ENCODE assay signal across 13 cellular contexts in genomic region chr14:22533057-22533704, GRCh38. TPM values are rescaled to one million over a fixed set of nuclear protein-coding genes. Genes with fewer than 3 reads are reported as not detected.
DNase-seq lines count a peak whose midpoint lies in the region; ATAC-seq lines count a peak whose summit lies in the region.
"Had no signal": no experiment of that assay in that cellular context is flagged by ENCODE, and none has a peak within 500 bp of the region (broad histone marks: within the 10 kb centered on the region; RNA-seq: fewer than 3 reads in every experiment).

No MANE protein-coding gene starts in this region.

- ATAC-seq in activated naive CD8-positive, alpha-beta T cell treated with anti-CD3 and anti-CD28 coated beads, Interleukin-2, amount 50 U/mL, for 24 hours, result no peak
- no peak for ATAC-seq in stimulated activated effector memory CD8-positive, alpha-beta T cell treated with anti-CD3 and anti-CD28 coated beads, Interleukin-12 subunit alpha, Interleukin-12 subunit beta, amount 100 ng/mL, for 72 hours
- no peak for ATAC-seq in HG02973 (IDR thresholded peaks at IDR 0.05; ENCODE audit: unreplicated experiment)
- ATAC-seq in HG03521 (IDR thresholded peaks at IDR 0.05; ENCODE audit: unreplicated experiment), result no peak
- ATAC-seq: activated CD4-positive, CD25-positive, alpha-beta regulatory T cell treated with anti-CD3 and anti-CD28 coated beads, Interleukin-2, amount 50 U/mL, for 24 hours had no signal

- H3K27me3 Mint-ChIP-seq in activated T-cell treated with anti-CD3 and anti-CD28 coated beads, Interleukin-2, amount 50 U/mL, for 24 hours, result no peaks in the 10 kb centered on the region
- H3K27me3 Mint-ChIP-seq in IgD-negative memory B cell, result no peaks in the 10 kb centered on the region
- H3K27me3 Mint-ChIP-seq in activated naive CD8-positive, alpha-beta T cell treated with anti-CD3 and anti-CD28 coated beads, Interleukin-2, amount 50 U/mL, for 24 hours, result no peaks in the 10 kb centered on the region
- H3K27me3 Mint-ChIP-seq: progenitor cell of endocrine pancreas had no signal

- peak overlapping the region; percentile 86 for H3K4me3 Mint-ChIP-seq in activated T-cell treated with anti-CD3 and anti-CD28 coated beads, Interleukin-2, amount 50 U/mL, for 24 hours
- peak overlapping the region; percentile 60 to 88 (median 70) for H3K4me3 Mint-ChIP-seq in IgD-negative memory B cell
- peak overlapping the region; percentile 86 for H3K4me3 Mint-ChIP-seq in activated naive CD8-positive, alpha-beta T cell treated with anti-CD3 and anti-CD28 coated beads, Interleukin-2, amount 50 U/mL, for 24 hours
- peak overlapping the region; percentile 78 for H3K4me3 Mint-ChIP-seq in stimulated activated effector memory CD8-positive, alpha-beta T cell treated with anti-CD3 and anti-CD28 coated beads, Interleukin-12 subunit alpha, Interleukin-12 subunit beta, amount 100 ng/mL, for 72 hours

- no peak for DNase-seq in activated T-cell treated with anti-CD3 and anti-CD28 coated beads, Interleukin-2, amount 50 U/mL, for 24 hours
- no peak for DNase-seq in activated T-cell treated with anti-CD3 and anti-CD28 coated beads, Interleukin-2, amount 50 U/mL, for 48 hours
- no peak for DNase-seq in activated naive CD8-positive, alpha-beta T cell treated with anti-CD3 and anti-CD28 coated beads, Interleukin-2, amount 50 U/mL, for 24 hours
- DNase-seq in stimulated activated effector memory CD8-positive, alpha-beta T cell treated with anti-CD3 and anti-CD28 coated beads, Interleukin-12 subunit alpha, Interleukin-12 subunit beta, amount 100 ng/mL, for 72 hours (ENCODE audit: low spot score in 2 of 2), result no peak
- DNase-seq in NCI-H1417 (lab: John Stamatoyannopoulos, UW), result no peak
- DNase-seq: mesendoderm, NCI-H187, SIG-M5 had no signal

- H3K27ac Mint-ChIP-seq in activated T-cell treated with anti-CD3 and anti-CD28 coated beads, Interleukin-2, amount 50 U/mL, for 24 hours, result peak overlapping the region; percentile 97
- peak overlapping the region; percentile 71 to 91 (median 81) for H3K27ac Mint-ChIP-seq in IgD-negative memory B cell
- H3K27ac Mint-ChIP-seq in activated naive CD8-positive, alpha-beta T cell treated with anti-CD3 and anti-CD28 coated beads, Interleukin-2, amount 50 U/mL, for 24 hours, result peak overlapping the region; percentile 96
- H3K27ac Mint-ChIP-seq in stimulated activated effector memory CD8-positive, alpha-beta T cell treated with anti-CD3 and anti-CD28 coated beads, Interleukin-12 subunit alpha, Interleukin-12 subunit beta, amount 100 ng/mL, for 72 hours, result peak overlapping the region; percentile 99
- H3K27ac Mint-ChIP-seq: progenitor cell of endocrine pancreas had no signal

- H3K9me3 Mint-ChIP-seq in activated T-cell treated with anti-CD3 and anti-CD28 coated beads, Interleukin-2, amount 50 U/mL, for 24 hours, result no peaks in the 10 kb centered on the region
- no peaks in the 10 kb centered on the region for H3K9me3 Mint-ChIP-seq in IgD-negative memory B cell
- H3K9me3 Mint-ChIP-seq in activated naive CD8-positive, alpha-beta T cell treated with anti-CD3 and anti-CD28 coated beads, Interleukin-2, amount 50 U/mL, for 24 hours, result no peaks in the 10 kb centered on the region
- no peaks in the 10 kb centered on the region for H3K9me3 Mint-ChIP-seq in stimulated activated effector memory CD8-positive, alpha-beta T cell treated with anti-CD3 and anti-CD28 coated beads, Interleukin-12 subunit alpha, Interleukin-12 subunit beta, amount 100 ng/mL, for 72 hours

- H3K4me1 Mint-ChIP-seq in activated T-cell treated with anti-CD3 and anti-CD28 coated beads, Interleukin-2, amount 50 U/mL, for 24 hours (ENCODE audit: low read depth), result peaks cover 94% of the 10 kb centered on the region
- peaks cover 56 to 73% (median 65%) of the 10 kb centered on the region in 3 donors for H3K4me1 Mint-ChIP-seq in IgD-negative memory B cell
- peaks cover 94% of the 10 kb centered on the region for H3K4me1 Mint-ChIP-seq in activated naive CD8-positive, alpha-beta T cell treated with anti-CD3 and anti-CD28 coated beads, Interleukin-2, amount 50 U/mL, for 24 hours
- H3K4me1 Mint-ChIP-seq in stimulated activated effector memory CD8-positive, alpha-beta T cell treated with anti-CD3 and anti-CD28 coated beads, Interleukin-12 subunit alpha, Interleukin-12 subunit beta, amount 100 ng/mL, for 72 hours, result peaks cover 90% of the 10 kb centered on the region

- peaks cover 95% of the 10 kb centered on the region for H3K36me3 Mint-ChIP-seq in activated T-cell treated with anti-CD3 and anti-CD28 coated beads, Interleukin-2, amount 50 U/mL, for 24 hours (ENCODE audit: low read depth)
- peaks cover 3% of the 10 kb centered on the region for H3K36me3 Mint-ChIP-seq in IgD-negative memory B cell
- peaks cover 90% of the 10 kb centered on the region for H3K36me3 Mint-ChIP-seq in activated naive CD8-positive, alpha-beta T cell treated with anti-CD3 and anti-CD28 coated beads, Interleukin-2, amount 50 U/mL, for 24 hours (ENCODE audit: low read depth)
- peaks cover 100% of the 10 kb centered on the region for H3K36me3 Mint-ChIP-seq in stimulated activated effector memory CD8-positive, alpha-beta T cell treated with anti-CD3 and anti-CD28 coated beads, Interleukin-12 subunit alpha, Interleukin-12 subunit beta, amount 100 ng/mL, for 72 hours

RNA-seq across cellular contexts. Expression of gene DAD1, which starts 55.8 kb away (rescaled TPM):
- polyA plus RNA-seq in IgD-negative memory B cell, result 420 TPM
